ENCODE assay signal across 8 cellular contexts in the genomic region with DNA sequence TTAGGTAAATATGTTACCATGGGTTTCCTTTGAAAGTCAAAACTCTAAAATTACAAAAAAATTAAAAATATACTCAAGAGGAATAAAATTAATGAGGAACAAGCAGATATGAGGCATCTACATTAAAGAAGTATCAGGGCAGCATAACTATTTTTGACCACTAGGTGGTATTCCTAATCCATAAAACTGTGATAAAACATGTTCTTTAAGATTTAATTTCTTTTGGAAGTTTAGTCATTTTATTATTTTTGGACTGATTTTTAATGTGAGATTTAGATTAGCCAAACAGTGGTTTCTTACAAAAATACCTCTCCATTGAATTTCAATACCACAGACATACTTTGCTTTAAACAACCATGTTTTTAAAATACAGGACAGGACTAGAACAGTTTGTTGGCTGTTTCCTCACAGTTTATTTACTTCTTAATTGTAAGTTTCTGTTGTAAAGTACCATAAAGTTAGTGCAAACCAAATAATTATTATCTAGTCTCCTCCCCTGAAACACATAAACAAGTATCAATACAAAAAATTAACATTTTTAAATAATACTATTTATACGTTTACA. TPM values are rescaled to one million over a fixed set of nuclear protein-coding genes. Genes with fewer than 3 reads are reported as not detected.
A peak's percentile ranks its signal among the peaks of the same experiment; 100 is the strongest.
DNase-seq lines count a peak whose midpoint lies in the region; ATAC-seq and TF ChIP-seq lines count a peak whose summit lies in the region.

No MANE protein-coding gene starts in this region.

- no peaks in the 10 kb centered on the region for H4K20me1 ChIP-seq in IMR-90 (ENCODE audit: insufficient read depth, low read length)

- H3K9me3 ChIP-seq in IMR-90 (ENCODE audit: control insufficient read depth, insufficient read depth, low read length) (no peaks in the 10 kb centered on the region), liver (ENCODE audit: control insufficient read depth in 4 of 4, low read length in 3 of 4) (no peaks in the 10 kb centered on the region), neuronal stem cell (replicated peaks in 1 of 2; ENCODE audit: control insufficient read depth in 2 of 2, insufficient read depth in 1 of 2, low read depth in 1 of 2, low read length in 2 of 2) (no peaks in the 10 kb centered on the region), MG63 (no peaks in the 10 kb centered on the region)

- intact Hi-C loops in IMR-90 (cut with micrococcal nuclease), result loop anchor here (1.0 to 5.0 kb wide), 3 partner anchors 27 to 1923 kb away; no protein-coding TSS in a partner anchor

- peak; percentile 46; the same call in 1 of the 2 replicates for ATAC-seq in IMR-90 (ENCODE audit: low read depth)
- ATAC-seq in WTC11, result no peak

- H4K5ac ChIP-seq in IMR-90 (ENCODE audit: low read depth, low read length), result no peak overlapping the region

- H2AK9ac ChIP-seq in IMR-90 (replicated peaks; ENCODE audit: low read depth, low read length, poor library complexity), result no peak overlapping the region

- WGBS in IMR-90 (ENCODE audit: extremely low coverage in 2 of 2, insufficient read length in 1 of 2), 2 experiments, result 100% methylated on average over 1 of the region's 1 CpG; no CpG with 5 or more reads in 1 of the 2 experiments
- whole genome bisulfite sequencing in liver, result 84% methylated on average over 1 of the region's 1 CpG
- WGBS in neuronal stem cell (ENCODE audit: extremely low coverage in 2 of 2, insufficient read length in 2 of 2, insufficient replicate concordance in 1 of 2), 2 donors, result 100% methylated on average over 1 of the region's 1 CpG

- no peak overlapping the region for H3K4me3 ChIP-seq in IMR-90 (ENCODE audit: insufficient read depth, low read depth, low read length)
- no peak overlapping the region for H3K4me3 ChIP-seq in liver (ENCODE audit: low read depth in 1 of 3, low read length in 3 of 3)
- no peak overlapping the region for H3K4me3 ChIP-seq in neuronal stem cell (ENCODE audit: low read length in 2 of 2)
- H3K4me3 ChIP-seq in MG63, result no peak overlapping the region

- H3K9me1 ChIP-seq in IMR-90 (ENCODE audit: insufficient read depth, low read length), result no peaks in the 10 kb centered on the region

- peak; percentile 54 for TF ChIP-seq RAD21 in IMR-90 (IDR thresholded peaks at IDR 0.05; ENCODE audit: low read length)
- peak; percentile 61 to 67 for TF ChIP-seq RAD21 in liver (IDR thresholded peaks at IDR 0.05)

- H2BK5ac ChIP-seq in IMR-90 (ENCODE audit: low read depth, low read length, poor library complexity, severe bottlenecking), result no peak overlapping the region
- no peak overlapping the region for H2BK5ac ChIP-seq in neuronal stem cell (ENCODE audit: low read length)

- no peaks in the 10 kb centered on the region for H3K36me3 ChIP-seq in IMR-90 (ENCODE audit: control insufficient read depth, insufficient read depth, low read length)
- no peaks in the 10 kb centered on the region for H3K36me3 ChIP-seq in liver (ENCODE audit: control insufficient read depth in 4 of 4, insufficient read depth in 3 of 4, low read depth in 1 of 4, low read length in 3 of 4)
- no peaks in the 10 kb centered on the region for H3K36me3 ChIP-seq in neuronal stem cell (replicated peaks in 1 of 2; ENCODE audit: control insufficient read depth in 2 of 2, insufficient read depth in 2 of 2, low read length in 2 of 2)
- no peaks in the 10 kb centered on the region for H3K36me3 ChIP-seq in MG63

- no peaks in the 10 kb centered on the region for H3K27me3 Mint-ChIP-seq in WTC11 (ENCODE audit: low read depth)

- BruUV-seq in IMR-90 (replicated peaks; lab: Mats Ljungman, UMichigan), result no TSS peak

- H2BK12ac ChIP-seq in neuronal stem cell (ENCODE audit: low read length), result no peak overlapping the region

- H2BK15ac ChIP-seq in IMR-90 (ENCODE audit: low read depth, low read length) (no peak overlapping the region), neuronal stem cell (ENCODE audit: low read length) (no peak overlapping the region)

- TF ChIP-seq CTCF in IMR-90 (conservative IDR thresholded peaks at IDR 0.05; ENCODE audit: low read depth, low read length), result peak; percentile 62
- peak; percentile 68 for TF ChIP-seq CTCF in WTC11 (IDR thresholded peaks at IDR 0.05)
- TF ChIP-seq CTCF in liver (IDR thresholded peaks at IDR 0.05; ENCODE audit: low read depth, low read length, missing input control), result peak; percentile 54

- H2BK20ac ChIP-seq in IMR-90 (ENCODE audit: low read depth, low read length), result no peak overlapping the region

- dilution Hi-C loops in IMR-90 (cut with HindIII; ENCODE audit: low sequenced_read_pairs, unreplicated experiment), result no loop called here

- CTCF ChIA-PET in IMR-90 (lab: Yijun Ruan, JAX) (no interaction called here), WTC11 (lab: Charles Lee) (interaction anchor here (3.2 kb wide), 1 partner anchor 28 kb away, joined by 28 read pairs; no protein-coding TSS in a partner anchor)

- H2AK5ac ChIP-seq in IMR-90 (ENCODE audit: low read depth, low read length), result no peak overlapping the region
- H2AK5ac ChIP-seq in neuronal stem cell (ENCODE audit: low read depth, low read length), result no peak overlapping the region

- H2BK120ac ChIP-seq in IMR-90 (ENCODE audit: low read depth, low read length) (no peak overlapping the region), neuronal stem cell (ENCODE audit: low read depth, low read length) (no peak overlapping the region)

- H3K27ac Mint-ChIP-seq in WTC11, result peak overlapping the region; percentile 70; the same call in 1 of the 2 replicates

- peaks cover 22% of the 10 kb centered on the region for H3K4me1 Mint-ChIP-seq in WTC11

- no peak overlapping the region for H3K4ac ChIP-seq in IMR-90 (ENCODE audit: low read depth, low read length)
- H3K4ac ChIP-seq in neuronal stem cell (ENCODE audit: low read length), result no peak overlapping the region

- H3K36me3 Mint-ChIP-seq in WTC11, result peaks cover 29% of the 10 kb centered on the region

- H3K9me3 Mint-ChIP-seq in WTC11, result peaks cover 38% of the 10 kb centered on the region

- H4K91ac ChIP-seq in IMR-90 (ENCODE audit: insufficient read depth, low read depth, low read length) (no peak overlapping the region), neuronal stem cell (ENCODE audit: low read depth, low read length, poor library complexity) (no peak overlapping the region)

- H3K79me1 ChIP-seq in IMR-90 (ENCODE audit: low read depth in 1 of 2, low read length in 2 of 2) (no peaks in the 10 kb centered on the region), neuronal stem cell (ENCODE audit: low read depth, low read length) (no peaks in the 10 kb centered on the region)

- H3K4me2 ChIP-seq in IMR-90 (ENCODE audit: low read depth, low read length) (no peak overlapping the region), neuronal stem cell (ENCODE audit: insufficient read depth, low read length, poor library complexity, severe bottlenecking) (no peak overlapping the region)

- in situ Hi-C loops in IMR-90 (cut with MboI; ENCODE audit: low sequenced_read_pairs), result no loop called here

- H4K8ac ChIP-seq in IMR-90 (ENCODE audit: low read depth in 2 of 2, low read length in 2 of 2) (no peak overlapping the region), neuronal stem cell (ENCODE audit: low read depth, low read length) (no peak overlapping the region)

- H3K18ac ChIP-seq in IMR-90 (ENCODE audit: low read depth, low read length) (no peak overlapping the region), neuronal stem cell (ENCODE audit: low read length) (no peak overlapping the region)

- no peak overlapping the region for H3K14ac ChIP-seq in IMR-90 (replicated peaks; ENCODE audit: low read depth, low read length)
- H3K14ac ChIP-seq in neuronal stem cell (ENCODE audit: low read length), result no peak overlapping the region

- H2AFZ ChIP-seq in IMR-90 (replicated peaks; ENCODE audit: low read length, poor library complexity), result no peak overlapping the region
- H2AFZ ChIP-seq in neuronal stem cell (ENCODE audit: low read length), result no peak overlapping the region

- DNase-seq in ELR (ENCODE audit: low read depth) (peak; percentile 41), IMR-90 (peak; percentile 49), WTC11 (ENCODE audit: low spot score) (no peak), neuronal stem cell (ENCODE audit: low spot score) (no peak), GM19240 (ENCODE audit: insufficient read length, low spot score) (no peak), MG63 (no peak)
- no peak for DNase-seq in stimulated activated naive CD4-positive, alpha-beta T cell (lab: John Stamatoyannopoulos, UW)

- H3K4me1 ChIP-seq in IMR-90 (ENCODE audit: control insufficient read depth, insufficient read depth, low read length) (no peaks in the 10 kb centered on the region), liver (ENCODE audit: control insufficient read depth in 4 of 4, insufficient read depth in 4 of 4, low read length in 3 of 4) (no peaks in the 10 kb centered on the region), neuronal stem cell (ENCODE audit: control insufficient read depth in 2 of 2, insufficient read depth in 1 of 2, low read depth in 1 of 2, low read length in 2 of 2) (no peaks in the 10 kb centered on the region)

- H3K4me3 Mint-ChIP-seq in WTC11, result no peak overlapping the region

- H3K23ac ChIP-seq in IMR-90 (ENCODE audit: low read depth, low read length) (no peak overlapping the region), neuronal stem cell (ENCODE audit: low read depth, low read length, poor library complexity) (no peak overlapping the region)

- H3K56ac ChIP-seq in IMR-90 (ENCODE audit: extremely low read depth, insufficient read depth, low read length), result no peak overlapping the region

- POLR2A ChIA-PET in IMR-90 (lab: Charles Lee; ENCODE audit: unreplicated experiment) (no interaction called here), WTC11 (lab: Charles Lee) (no interaction called here)

- H3K27ac ChIP-seq in IMR-90 (ENCODE audit: insufficient read depth, low read length), result no peak overlapping the region
- no peak overlapping the region for H3K27ac ChIP-seq in liver (ENCODE audit: low read depth in 1 of 2, low read length in 2 of 2)
- no peak overlapping the region for H3K27ac ChIP-seq in neuronal stem cell (replicated peaks; ENCODE audit: low read length)

- H3K9ac ChIP-seq in IMR-90 (ENCODE audit: low read depth, low read length), result no peak overlapping the region
- no peak overlapping the region for H3K9ac ChIP-seq in liver (ENCODE audit: low read depth in 1 of 2, low read length in 2 of 2)
- H3K9ac ChIP-seq in neuronal stem cell (ENCODE audit: low read depth, low read length, poor library complexity), result no peak overlapping the region

- H3K27me3 ChIP-seq in IMR-90 (ENCODE audit: control insufficient read depth, insufficient read depth, low read length) (no peaks in the 10 kb centered on the region), liver (ENCODE audit: control insufficient read depth in 4 of 4, insufficient read depth in 4 of 4, low read length in 3 of 4) (no peaks in the 10 kb centered on the region), neuronal stem cell (ENCODE audit: control insufficient read depth in 3 of 3, insufficient read depth in 3 of 3, low read depth in 1 of 3, low read length in 3 of 3) (no peaks in the 10 kb centered on the region), MG63 (no peaks in the 10 kb centered on the region)

- TF ChIP-seq POLR2A in IMR-90 (IDR thresholded peaks at IDR 0.05; ENCODE audit: low read depth, low read length), result no peak

RNA-seq across cellular contexts. Expression of gene NTS, which starts 49.8 kb away (rescaled TPM):
- total RNA-seq in IMR-90 (2012; rRNA removed) (not detected in 2 replicates), WTC11 (2021) (21.9 to 22.5 TPM (median 22.1 TPM) in 3 replicates), liver (1 to 10 TPM in 1 of 2 donors, under 1 TPM in 1; 0.08 to 4.2 TPM)
- polyA plus RNA-seq in IMR-90 (2012; rRNA removed) (not detected in 2 replicates), liver (under 1 TPM; 0.09 to 0.25 TPM)
- polyA plus RNA-seq in IMR-90 (2012; cell fraction: cytosol; rRNA removed), result not detected in 2 replicates
- polyA plus RNA-seq in IMR-90 (2012; cell fraction: nucleus; rRNA removed; ENCODE audit: low replicate concordance), result not detected in 2 replicates
- 0.86 TPM for polyA plus RNA-seq in neuronal stem cell (2013, experiment 1 of 2)
- 0.62 TPM for polyA plus RNA-seq in neuronal stem cell (2013, experiment 2 of 2)
- total RNA-seq in MG63 (2014; rRNA removed; shearing (Covaris generic); ENCODE audit: low replicate concordance), result not detected in 2 replicates

Comparison
In these comparisons a context has a peak if more than half of its experiments do, and no peak if none do; other contexts are left out.
1. DNase-seq: peak in ELR (single experiment) and IMR-90 (single experiment); none in WTC11 (single experiment), neuronal stem cell (single experiment), GM19240 (single experiment), MG63 (single experiment) and stimulated activated naive CD4-positive, alpha-beta T cell (0 of 6).
2. Peak in every context shown above with its lines, with median percentiles within 50 percentile points of each other: CTCF ChIP-seq.